In the genomic region with DNA sequence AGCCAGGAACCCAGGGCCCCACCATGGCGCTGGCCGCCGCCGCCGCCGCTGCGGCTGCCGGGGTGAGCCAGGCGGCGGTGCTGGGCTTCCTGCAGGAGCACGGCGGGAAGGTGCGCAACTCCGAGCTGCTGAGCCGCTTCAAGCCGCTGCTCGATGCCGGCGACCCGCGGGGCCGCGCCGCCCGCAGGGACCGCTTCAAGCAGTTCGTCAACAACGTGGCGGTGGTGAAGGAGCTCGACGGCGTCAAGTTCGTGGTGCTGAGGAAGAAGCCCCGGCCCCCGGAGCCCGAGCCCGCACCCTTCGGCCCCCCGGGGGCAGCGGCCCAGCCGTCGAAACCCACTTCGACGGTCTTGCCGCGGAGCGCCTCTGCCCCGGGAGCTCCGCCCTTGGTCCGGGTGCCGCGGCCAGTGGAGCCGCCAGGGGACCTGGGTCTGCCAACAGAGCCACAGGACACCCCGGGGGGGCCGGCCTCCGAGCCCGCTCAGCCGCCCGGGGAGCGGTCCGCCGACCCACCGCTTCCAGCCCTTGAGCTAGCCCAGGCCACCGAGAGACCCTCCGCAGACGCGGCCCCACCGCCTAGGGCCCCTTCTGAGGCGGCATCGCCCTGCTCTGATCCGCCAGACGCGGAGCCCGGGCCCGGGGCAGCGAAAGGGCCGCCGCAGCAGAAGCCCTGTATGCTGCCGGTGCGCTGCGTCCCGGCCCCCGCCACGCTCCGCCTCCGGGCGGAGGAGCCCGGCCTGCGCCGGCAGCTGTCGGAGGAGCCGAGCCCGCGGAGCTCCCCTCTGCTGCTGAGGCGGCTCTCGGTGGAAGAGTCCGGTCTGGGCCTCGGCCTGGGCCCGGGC, we compare ENCODE assay signal across 8 cellular contexts. TPM values are rescaled to one million over a fixed set of nuclear protein-coding genes. Genes with fewer than 3 reads are reported as not detected.
DNase-seq lines count a peak whose midpoint lies in the region; ATAC-seq and TF ChIP-seq lines count a peak whose summit lies in the region.

No MANE protein-coding gene starts in this region.

- no peaks in the 10 kb centered on the region for H3K9me3 ChIP-seq in OCI-LY3 (ENCODE audit: insufficient read depth, low read length)

- DNase-seq in GM12865 (ENCODE audit: low read depth) (peak; percentile 56), coronary artery (ENCODE audit: low spot score) (no peak), mesendoderm (peak; percentile 61), NCI-H2196 (lab: John Stamatoyannopoulos, UW; ENCODE audit: unreplicated experiment) (no peak), NOMO-1 (lab: John Stamatoyannopoulos, UW; ENCODE audit: unreplicated experiment in 2 of 2) (no peak)

- H3K4me3 ChIP-seq in GM12865 (ENCODE audit: low read depth, low read length) (peak overlapping the region; percentile 11; the same call in 1 of the 2 replicates), OCI-LY3 (ENCODE audit: low read length) (no peak overlapping the region), coronary artery (peak overlapping the region; percentile 61), mesendoderm (ENCODE audit: low read length) (no peak overlapping the region), urinary bladder (ENCODE audit: low read depth, low read length) (peak overlapping the region; percentile 36)

- H4K20me1 ChIP-seq in OCI-LY3 (ENCODE audit: insufficient read depth, low read length): no peaks in the 10 kb centered on the region

- H3K4ac ChIP-seq in mesendoderm (ENCODE audit: low read depth, low read length): no peak overlapping the region

- H3K9ac ChIP-seq in OCI-LY3 (ENCODE audit: low read length): no peak overlapping the region
- no peak overlapping the region for H3K9ac ChIP-seq in mesendoderm (ENCODE audit: low read length)

- no peak overlapping the region for H4K8ac ChIP-seq in mesendoderm (ENCODE audit: low read depth, low read length)

- H3K27me3 ChIP-seq in OCI-LY3 (ENCODE audit: low read depth, low read length) (0 out of 2 replicates have a peak, but pooled peaks cover 4% of the 10 kb centered on the region), mesendoderm (ENCODE audit: insufficient read depth, low read length, poor library complexity) (peaks cover 25% of the 10 kb centered on the region)

- H3K4me1 ChIP-seq in OCI-LY3 (ENCODE audit: low read length) (no peaks in the 10 kb centered on the region), mesendoderm (ENCODE audit: control insufficient read depth, low read depth, low read length) (no peaks in the 10 kb centered on the region), urinary bladder (ENCODE audit: insufficient read depth) (no peaks in the 10 kb centered on the region)

- H4K5ac ChIP-seq in mesendoderm (ENCODE audit: low read length): no peak overlapping the region

- H3K36me3 ChIP-seq in OCI-LY3 (replicated peaks; ENCODE audit: low read depth, low read length) (no peaks in the 10 kb centered on the region), mesendoderm (ENCODE audit: control insufficient read depth, insufficient read depth, low read length) (no peaks in the 10 kb centered on the region), urinary bladder (ENCODE audit: insufficient read depth) (no peaks in the 10 kb centered on the region)

- no peak overlapping the region for H3K18ac ChIP-seq in mesendoderm (ENCODE audit: low read length)

- H3K27ac ChIP-seq in OCI-LY3 (ENCODE audit: low read length) (no peak overlapping the region), coronary artery (no peak overlapping the region), mesendoderm (ENCODE audit: low read depth, low read length) (no peak overlapping the region), urinary bladder (ENCODE audit: low read depth) (peak overlapping the region; percentile 48)

- H2BK120ac ChIP-seq in mesendoderm (ENCODE audit: low read depth, low read length): no peak overlapping the region

- no peak for TF ChIP-seq CTCF in GM12865 (IDR thresholded peaks at IDR 0.05; ENCODE audit: insufficient read depth, low read depth, low read length, missing control alignments)
- no peak for TF ChIP-seq CTCF in OCI-LY3 (IDR thresholded peaks at IDR 0.05; ENCODE audit: low read depth, low read length)
- no peak for TF ChIP-seq CTCF in coronary artery (IDR thresholded peaks at IDR 0.05)

- 0 out of 2 replicates have a peak overlapping the region, but pooled peaks have one; percentile 20 for H3K4me2 ChIP-seq in OCI-LY3 (ENCODE audit: low read length)
- peak overlapping the region; percentile 34 for H3K4me2 ChIP-seq in mesendoderm (ENCODE audit: low read length)

- H2BK15ac ChIP-seq in mesendoderm (replicated peaks; ENCODE audit: low read depth): no peak overlapping the region

- H3K79me2 ChIP-seq in OCI-LY3 (ENCODE audit: low read length) (no peaks in the 10 kb centered on the region), mesendoderm (ENCODE audit: control insufficient read depth, insufficient read depth, low read length) (no peaks in the 10 kb centered on the region)

- H2AK5ac ChIP-seq in mesendoderm (ENCODE audit: low read length): no peak overlapping the region

- peak overlapping the region; percentile 46 for H3K56ac ChIP-seq in mesendoderm (ENCODE audit: low read length)

- no peak overlapping the region for H2AFZ ChIP-seq in OCI-LY3 (ENCODE audit: low read depth, low read length)

- H3K79me1 ChIP-seq in mesendoderm (ENCODE audit: low read length): no peaks in the 10 kb centered on the region

- H2BK5ac ChIP-seq in mesendoderm (ENCODE audit: low read length): no peak overlapping the region

- no CpG with 5 or more reads among the region's 99 CpGs for WGBS in mesendoderm (ENCODE audit: extremely low coverage, insufficient coverage, low lambda C conversion rate)
- WGBS in urinary bladder: 2% methylated on average over 99 of the region's 99 CpGs

- H3K23ac ChIP-seq in mesendoderm (ENCODE audit: low read length): no peak overlapping the region

- ATAC-seq in GM21825 (IDR thresholded peaks at IDR 0.05; ENCODE audit: unreplicated experiment): no peak

RNA-seq across cellular contexts. Expression of a gene that starts 0.7 kb away (rescaled TPM):
- polyA plus RNA-seq in mesendoderm (2013, experiment 1 of 2): 0.04 TPM
- 0.01 TPM for polyA plus RNA-seq in mesendoderm (2013, experiment 2 of 2)
- 0.48 TPM for total RNA-seq in urinary bladder
- polyA plus RNA-seq in urinary bladder: 0.65 TPM

RNA-seq across cellular contexts. Expression of a gene that starts 16.6 kb away (rescaled TPM):
- 1.6 TPM for polyA plus RNA-seq in mesendoderm (2013, experiment 1 of 2)
- polyA plus RNA-seq in mesendoderm (2013, experiment 2 of 2): 1.8 TPM
- total RNA-seq in urinary bladder: 7.2 TPM
- polyA plus RNA-seq in urinary bladder: 48.3 TPM

RNA-seq across cellular contexts. Expression of a gene that starts 36.8 kb away (rescaled TPM):
- 13.7 TPM for polyA plus RNA-seq in mesendoderm (2013, experiment 1 of 2)
- 14.3 TPM for polyA plus RNA-seq in mesendoderm (2013, experiment 2 of 2)
- 64.8 TPM for total RNA-seq in urinary bladder
- 28.3 TPM for polyA plus RNA-seq in urinary bladder

RNA-seq across cellular contexts. Expression of a gene that starts 52.4 kb away (rescaled TPM):
- 0.14 TPM for polyA plus RNA-seq in mesendoderm (2013, experiment 1 of 2)
- 0.10 TPM for polyA plus RNA-seq in mesendoderm (2013, experiment 2 of 2)
- total RNA-seq in urinary bladder: 0.26 TPM
- polyA plus RNA-seq in urinary bladder: 0.65 TPM

RNA-seq across cellular contexts. Expression of a gene that starts 52.6 kb away (rescaled TPM):
- 559 TPM for polyA plus RNA-seq in mesendoderm (2013, experiment 1 of 2)
- 561 TPM for polyA plus RNA-seq in mesendoderm (2013, experiment 2 of 2)
- total RNA-seq in urinary bladder: 85.7 TPM
- polyA plus RNA-seq in urinary bladder: 257 TPM

Comparison
In these comparisons a context has a peak if more than half of its experiments do, and no peak if none do; other contexts are left out.
1. DNase-seq: peak in GM12865 (single experiment) and mesendoderm (single experiment); none in coronary artery (single experiment), NCI-H2196 (single experiment) and NOMO-1 (0 of 2).
2. H3K4me3 ChIP-seq: peak in GM12865 (single experiment), coronary artery (single experiment) and urinary bladder (single experiment); none in OCI-LY3 (single experiment) and mesendoderm (single experiment).